Comparison of ENCODE assay signal across 14 cellular contexts in genomic region chrX:153941331-153942252, GRCh38. TPM values are rescaled to one million over a fixed set of nuclear protein-coding genes. Genes with fewer than 3 reads are reported as not detected.
DNase-seq lines count a peak whose midpoint lies in the region; ATAC-seq and TF ChIP-seq lines count a peak whose summit lies in the region.
"Had no signal": no experiment of that assay in that cellular context is flagged by ENCODE, and none has a peak within 500 bp of the region (broad histone marks: within the 10 kb centered on the region; RNA-seq: fewer than 3 reads in every experiment).

No MANE protein-coding gene starts in this region.

- peaks cover 5% of the 10 kb centered on the region for H3K36me3 Mint-ChIP-seq in activated T-helper 1 cell treated with anti-CD3 and anti-CD28 coated beads, Interleukin-12 subunit alpha, Interleukin-12 subunit beta, Interleukin-2, Interleukin-4 antibody, amounts not matched to agents 30 ng/mL and 10 ng/mL and 1 ng/mL, durations not matched to agents 14 hours and 24 hours and 36 hours (ENCODE audit: low read depth)

- ATAC-seq in omental fat pad (ENCODE audit: low FRiP score) (no peak), GM18870 (IDR thresholded peaks at IDR 0.05; ENCODE audit: unreplicated experiment) (no peak)
- ATAC-seq: esophagus mucosa had no signal

- peak overlapping the region; percentile 58 for H3K27ac Mint-ChIP-seq in activated T-helper 1 cell treated with anti-CD3 and anti-CD28 coated beads, Interleukin-12 subunit alpha, Interleukin-12 subunit beta, Interleukin-2, Interleukin-4 antibody, amounts not matched to agents 30 ng/mL and 10 ng/mL and 1 ng/mL, durations not matched to agents 14 hours and 24 hours and 36 hours

- no peaks in the 10 kb centered on the region for H3K79me2 ChIP-seq in mesendoderm (ENCODE audit: control insufficient read depth, insufficient read depth, low read length)

- no CpG with 5 or more reads among the region's 23 CpGs for WGBS in mesendoderm (ENCODE audit: extremely low coverage, insufficient coverage, low lambda C conversion rate)
- WGBS in prostate gland: 84% methylated on average over 14 of the region's 23 CpGs

- peaks cover 84 to 99% (median 97%) of the 10 kb centered on the region in 11 experiments for H3K27me3 ChIP-seq in BLaER1 treated with 17β-estradiol and CSF1 and Interleukin-3, amounts not matched to agents 10 nM and 100 nM
- H3K27me3 ChIP-seq in mesendoderm (ENCODE audit: insufficient read depth, low read length, poor library complexity) (no peaks in the 10 kb centered on the region), prostate gland (replicated peaks; ENCODE audit: insufficient read depth) (no peaks in the 10 kb centered on the region)

- no peak overlapping the region for H4K8ac ChIP-seq in mesendoderm (ENCODE audit: low read depth, low read length)

- H3K4me1 Mint-ChIP-seq in activated T-helper 1 cell treated with anti-CD3 and anti-CD28 coated beads, Interleukin-12 subunit alpha, Interleukin-12 subunit beta, Interleukin-2, Interleukin-4 antibody, amounts not matched to agents 30 ng/mL and 10 ng/mL and 1 ng/mL, durations not matched to agents 14 hours and 24 hours and 36 hours (ENCODE audit: low read depth): peaks cover 4% of the 10 kb centered on the region

- H3K4me3 Mint-ChIP-seq in activated T-helper 1 cell treated with anti-CD3 and anti-CD28 coated beads, Interleukin-12 subunit alpha, Interleukin-12 subunit beta, Interleukin-2, Interleukin-4 antibody, amounts not matched to agents 30 ng/mL and 10 ng/mL and 1 ng/mL, durations not matched to agents 14 hours and 24 hours and 36 hours: peak overlapping the region; percentile 72

- no peak overlapping the region for H4K5ac ChIP-seq in mesendoderm (ENCODE audit: low read length)

- no peaks in the 10 kb centered on the region for H3K79me1 ChIP-seq in mesendoderm (ENCODE audit: low read length)

- H3K23ac ChIP-seq in mesendoderm (ENCODE audit: low read length): no peak overlapping the region

- no peak overlapping the region for H2BK15ac ChIP-seq in mesendoderm (replicated peaks; ENCODE audit: low read depth)

- peak overlapping the region; percentile 83 for H3K56ac ChIP-seq in mesendoderm (ENCODE audit: low read length)

- H2BK120ac ChIP-seq in mesendoderm (ENCODE audit: low read depth, low read length): no peak overlapping the region

- no peaks in the 10 kb centered on the region for H3K27me3 Mint-ChIP-seq in activated T-helper 1 cell treated with anti-CD3 and anti-CD28 coated beads, Interleukin-12 subunit alpha, Interleukin-12 subunit beta, Interleukin-2, Interleukin-4 antibody, amounts not matched to agents 30 ng/mL and 10 ng/mL and 1 ng/mL, durations not matched to agents 14 hours and 24 hours and 36 hours (ENCODE audit: insufficient read depth)

- H3K4ac ChIP-seq in mesendoderm (ENCODE audit: low read depth, low read length): peak overlapping the region; percentile 79

- peaks cover 0 to 37% (median 0%) of the 10 kb centered on the region in 11 experiments; a peak in 3 of 22 replicates for H3K36me3 ChIP-seq in BLaER1 treated with 17β-estradiol and CSF1 and Interleukin-3, amounts not matched to agents 10 nM and 100 nM
- no peaks in the 10 kb centered on the region for H3K36me3 ChIP-seq in mesendoderm (ENCODE audit: control insufficient read depth, insufficient read depth, low read length)
- H3K36me3 ChIP-seq in prostate gland: no peaks in the 10 kb centered on the region

- no peak overlapping the region for H2AK5ac ChIP-seq in mesendoderm (ENCODE audit: low read length)

- peak overlapping the region; percentile 72 to 93 (median 85) for H3K4me2 ChIP-seq in BLaER1 treated with 17β-estradiol and CSF1 and Interleukin-3, amounts not matched to agents 10 nM and 100 nM
- H3K4me2 ChIP-seq in mesendoderm (ENCODE audit: low read length): no peak overlapping the region

- no peak overlapping the region for H2BK5ac ChIP-seq in mesendoderm (ENCODE audit: low read length)

- H3K4me1 ChIP-seq in BLaER1 treated with 17β-estradiol and CSF1 and Interleukin-3, amounts not matched to agents 10 nM and 100 nM: peaks cover 53 to 71% (median 69%) of the 10 kb centered on the region in 10 experiments
- H3K4me1 ChIP-seq in mesendoderm (ENCODE audit: control insufficient read depth, low read depth, low read length) (no peaks in the 10 kb centered on the region), prostate gland (replicated peaks) (no peaks in the 10 kb centered on the region)

- peaks cover 19 to 84% (median 62%) of the 10 kb centered on the region in 11 experiments; a peak in 20 of 22 replicates for H4K20me1 ChIP-seq in BLaER1 treated with 17β-estradiol and CSF1 and Interleukin-3, amounts not matched to agents 10 nM and 100 nM

- TF ChIP-seq CTCF in prostate gland (IDR thresholded peaks at IDR 0.05) (no peak), omental fat pad (IDR thresholded peaks at IDR 0.05) (no peak)

- H3K4me3 ChIP-seq in BLaER1 treated with 17β-estradiol and CSF1 and Interleukin-3, amounts not matched to agents 10 nM and 100 nM: peak overlapping the region in 9 of 10 experiments; percentile 41 to 70 (median 48); a peak in 17 of 20 replicates
- H3K4me3 ChIP-seq in mesendoderm (ENCODE audit: low read length) (no peak overlapping the region), prostate gland (no peak overlapping the region)

- peak overlapping the region in 9 of 11 experiments; percentile 25 to 85 (median 80); a peak in 16 of 22 replicates for H3K27ac ChIP-seq in BLaER1 treated with 17β-estradiol and CSF1 and Interleukin-3, amounts not matched to agents 10 nM and 100 nM
- H3K27ac ChIP-seq in mesendoderm (ENCODE audit: low read depth, low read length) (peak overlapping the region; percentile 27), prostate gland (no peak overlapping the region)

- peak overlapping the region; percentile 72 to 82 (median 77); a peak in 21 of 22 replicates for H3K9ac ChIP-seq in BLaER1 treated with 17β-estradiol and CSF1 and Interleukin-3, amounts not matched to agents 10 nM and 100 nM
- peak overlapping the region; percentile 51 for H3K9ac ChIP-seq in mesendoderm (ENCODE audit: low read length)

- intact Hi-C loops in activated T-helper 1 cell treated with anti-CD3 and anti-CD28 coated beads, Interleukin-12 subunit alpha, Interleukin-12 subunit beta, Interleukin-2, Interleukin-4 antibody, amounts not matched to agents 30 ng/mL and 10 ng/mL and 1 ng/mL, durations not matched to agents 14 hours and 24 hours and 36 hours (cut with micrococcal nuclease): no loop called here
- intact Hi-C loops in prostate gland (cut with DNase I): no loop called here

- DNase-seq in GDM1 (lab: John Stamatoyannopoulos, UW) (peak; percentile 95), mesendoderm (peak; percentile 59), prostate gland (ENCODE audit: low spot score) (no peak), omental fat pad (ENCODE audit: low spot score) (no peak), GM03348 (ENCODE audit: low spot score) (no peak)
- no peak for DNase-seq in activated T-helper 1 cell treated with anti-CD3 and anti-CD28 coated beads, Interleukin-12 subunit alpha, Interleukin-12 subunit beta, Interleukin-2, Interleukin-4 antibody, amounts not matched to agents 30 ng/mL and 10 ng/mL and 1 ng/mL, durations not matched to agents 14 hours and 24 hours and 36 hours (ENCODE audit: low spot score)
- DNase-seq: activated gamma-delta T cell treated with Interleukin-2 at 50 U/mL for 16 hours; cerebellar nuclear complex; NCI-H510A treated with DMSO at 0.1 percent for 48 hours; RPMI8226; stimulated activated CD4-positive, alpha-beta T cell treated with anti-CD3 and anti-CD28 coated beads, Interleukin-4, amount 100 ng/mL, for 24 hours had no signal

- no peaks in the 10 kb centered on the region for H3K9me3 ChIP-seq in BLaER1 treated with 17β-estradiol and CSF1 and Interleukin-3, amounts not matched to agents 10 nM and 100 nM (replicated peaks in 1 of 11)
- H3K9me3 ChIP-seq in prostate gland: no peaks in the 10 kb centered on the region

- no peaks in the 10 kb centered on the region for H3K9me3 Mint-ChIP-seq in activated T-helper 1 cell treated with anti-CD3 and anti-CD28 coated beads, Interleukin-12 subunit alpha, Interleukin-12 subunit beta, Interleukin-2, Interleukin-4 antibody, amounts not matched to agents 30 ng/mL and 10 ng/mL and 1 ng/mL, durations not matched to agents 14 hours and 24 hours and 36 hours

- peak overlapping the region; percentile 85 for H3K18ac ChIP-seq in mesendoderm (ENCODE audit: low read length)

- TF ChIP-seq POLR2A in prostate gland (IDR thresholded peaks at IDR 0.05): no peak

RNA-seq across cellular contexts. Expression of gene RENBP, which starts 2.9 kb away (rescaled TPM):
- total RNA-seq in activated T-helper 1 cell treated with anti-CD3 and anti-CD28 coated beads, Interleukin-12 subunit alpha, Interleukin-12 subunit beta, Interleukin-2, Interleukin-4 antibody, amounts not matched to agents 30 ng/mL and 10 ng/mL and 1 ng/mL, durations not matched to agents 14 hours and 24 hours and 36 hours: 12.8 and 14.0 TPM in 2 replicates
- 1.8 TPM for polyA plus RNA-seq in mesendoderm (2013, experiment 1 of 2)
- polyA plus RNA-seq in mesendoderm (2013, experiment 2 of 2): 1.7 TPM
- 1 to 10 TPM; 2.4 to 4.4 TPM for total RNA-seq in prostate gland
- 10 to 100 TPM in 3 of 4 donors, 1 to 10 TPM in 1; 7.8 to 33.0 (median 26.5) TPM for total RNA-seq in omental fat pad

RNA-seq across cellular contexts. Expression of gene NAA10, which starts 6.8 kb away (rescaled TPM):
- 150 and 156 TPM in 2 replicates for total RNA-seq in activated T-helper 1 cell treated with anti-CD3 and anti-CD28 coated beads, Interleukin-12 subunit alpha, Interleukin-12 subunit beta, Interleukin-2, Interleukin-4 antibody, amounts not matched to agents 30 ng/mL and 10 ng/mL and 1 ng/mL, durations not matched to agents 14 hours and 24 hours and 36 hours
- 120 TPM for polyA plus RNA-seq in mesendoderm (2013, experiment 1 of 2)
- polyA plus RNA-seq in mesendoderm (2013, experiment 2 of 2): 121 TPM
- 10 to 100 TPM; 47.5 to 64.9 TPM for total RNA-seq in prostate gland
- total RNA-seq in omental fat pad: 100 to 1,000 TPM in 1 of 4 donors, 10 to 100 TPM in 3; 85.7 to 101 (median 90.7) TPM

RNA-seq across cellular contexts. Expression of gene ARHGAP4, which starts 15.5 kb away (rescaled TPM):
- 128 TPM in 2 replicates for total RNA-seq in activated T-helper 1 cell treated with anti-CD3 and anti-CD28 coated beads, Interleukin-12 subunit alpha, Interleukin-12 subunit beta, Interleukin-2, Interleukin-4 antibody, amounts not matched to agents 30 ng/mL and 10 ng/mL and 1 ng/mL, durations not matched to agents 14 hours and 24 hours and 36 hours
- 12.4 TPM for polyA plus RNA-seq in mesendoderm (2013, experiment 1 of 2)
- polyA plus RNA-seq in mesendoderm (2013, experiment 2 of 2): 12.0 TPM
- total RNA-seq in prostate gland (10 to 100 TPM; 11.9 to 41.1 TPM), omental fat pad (10 to 100 TPM; 16.6 to 72.2 (median 36.4) TPM)

RNA-seq across cellular contexts. Expression of gene HCFC1, which starts 30.0 kb away (rescaled TPM):
- total RNA-seq in activated T-helper 1 cell treated with anti-CD3 and anti-CD28 coated beads, Interleukin-12 subunit alpha, Interleukin-12 subunit beta, Interleukin-2, Interleukin-4 antibody, amounts not matched to agents 30 ng/mL and 10 ng/mL and 1 ng/mL, durations not matched to agents 14 hours and 24 hours and 36 hours: 105 and 106 TPM in 2 replicates
- polyA plus RNA-seq in mesendoderm (2013, experiment 1 of 2): 76.6 TPM
- 74.0 TPM for polyA plus RNA-seq in mesendoderm (2013, experiment 2 of 2)
- 100 to 1,000 TPM in 1 of 2 donors, 10 to 100 TPM in 1; 67.7 to 115 TPM for total RNA-seq in prostate gland
- total RNA-seq in omental fat pad: 10 to 100 TPM; 21.5 to 41.5 (median 30.8) TPM

RNA-seq across cellular contexts. Expression of gene TMEM187, which starts 31.0 kb away (rescaled TPM):
- total RNA-seq in activated T-helper 1 cell treated with anti-CD3 and anti-CD28 coated beads, Interleukin-12 subunit alpha, Interleukin-12 subunit beta, Interleukin-2, Interleukin-4 antibody, amounts not matched to agents 30 ng/mL and 10 ng/mL and 1 ng/mL, durations not matched to agents 14 hours and 24 hours and 36 hours: 3.4 and 4.6 TPM in 2 replicates
- 1.2 TPM for polyA plus RNA-seq in mesendoderm (2013, experiment 1 of 2)
- 1.2 TPM for polyA plus RNA-seq in mesendoderm (2013, experiment 2 of 2)
- total RNA-seq in prostate gland: 10 to 100 TPM; 16.9 to 18.2 TPM
- 1 to 10 TPM; 1.9 to 9.0 (median 4.5) TPM for total RNA-seq in omental fat pad

Comparison
In these comparisons a context has a peak if more than half of its experiments do, and no peak if none do; other contexts are left out.
1. H3K27ac ChIP-seq: peak in BLaER1 treated with 17β-estradiol and CSF1 and Interleukin-3, amounts not matched to agents 10 nM and 100 nM (9 of 11) and mesendoderm (single experiment); none in prostate gland (0 of 2).
2. H3K4me3 ChIP-seq: peak in BLaER1 treated with 17β-estradiol and CSF1 and Interleukin-3, amounts not matched to agents 10 nM and 100 nM (9 of 10); none in mesendoderm (single experiment) and prostate gland (0 of 2).
3. DNase-seq: peak in GDM1 (single experiment) and mesendoderm (single experiment); none in activated T-helper 1 cell treated with anti-CD3 and anti-CD28 coated beads, Interleukin-12 subunit alpha, Interleukin-12 subunit beta, Interleukin-2, Interleukin-4 antibody, amounts not matched to agents 30 ng/mL and 10 ng/mL and 1 ng/mL, durations not matched to agents 14 hours and 24 hours and 36 hours (single experiment), prostate gland (single experiment), omental fat pad (single experiment) and GM03348 (single experiment).